26 cellular contexts compared by ENCODE assay signal in the genomic region with DNA sequence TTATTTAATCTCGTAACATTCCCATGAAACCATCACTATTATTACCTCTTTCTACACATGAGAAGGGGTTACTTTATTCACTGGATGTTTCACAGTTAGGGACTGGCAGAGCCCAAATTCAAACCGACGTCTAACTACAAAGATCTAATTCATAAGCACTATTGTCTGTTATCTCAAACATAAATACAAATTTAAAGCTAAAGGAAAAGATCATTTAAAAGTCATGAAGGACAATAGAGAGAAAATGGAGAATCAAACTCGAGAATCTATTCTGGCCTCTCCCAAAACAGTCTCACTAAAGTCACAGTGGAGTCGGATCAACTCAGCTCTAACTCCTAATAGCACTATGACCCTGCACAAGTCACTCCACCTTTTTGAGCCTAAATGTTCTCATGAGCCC.
"Had no signal": no experiment of that assay in that cellular context is flagged by ENCODE, and none has a peak within 500 bp of the region (broad histone marks: within the 10 kb centered on the region; RNA-seq: fewer than 3 reads in every experiment).

No MANE protein-coding gene starts in this region.

- H3K4me2 ChIP-seq: hepatocyte had no signal

- H3K4me3 ChIP-seq: colonic mucosa, coronary artery, dorsolateral prefrontal cortex, esophagus muscularis mucosa, esophagus squamous epithelium, gastrocnemius medialis, gastroesophageal sphincter, heart left ventricle, heart right ventricle, hepatocyte had no signal

- H3K27ac ChIP-seq: colonic mucosa, coronary artery, epithelial cell of prostate, esophagus muscularis mucosa, esophagus squamous epithelium, foreskin keratinocyte, gastrocnemius medialis, gastroesophageal sphincter, heart left ventricle, heart right ventricle, hepatocyte had no signal

- H3K27ac Mint-ChIP-seq: dendritic cell treated with granulocyte-macrophage colony-stimulating factor and Interleukin-4, amounts not matched to agents 40 ng/mL and 50 ng/mL, for 4 days; effector memory CD8-positive, alpha-beta T cell; endodermal cell had no signal

- H3K4me3 Mint-ChIP-seq: dendritic cell treated with granulocyte-macrophage colony-stimulating factor and Interleukin-4, amounts not matched to agents 40 ng/mL and 50 ng/mL, for 4 days; effector memory CD8-positive, alpha-beta T cell; endodermal cell had no signal

- H3K4me1 ChIP-seq: colonic mucosa, esophagus muscularis mucosa, esophagus squamous epithelium, foreskin keratinocyte, gastrocnemius medialis, gastroesophageal sphincter, heart left ventricle, heart right ventricle had no signal

- H3K36me3 ChIP-seq: colonic mucosa, esophagus muscularis mucosa, esophagus squamous epithelium, gastrocnemius medialis, gastroesophageal sphincter, heart left ventricle, heart right ventricle had no signal

- H3K27me3 ChIP-seq: colonic mucosa, esophagus muscularis mucosa, esophagus squamous epithelium, foreskin keratinocyte, gastrocnemius medialis, gastroesophageal sphincter, heart left ventricle, heart right ventricle, hepatocyte had no signal

- H3K4me1 Mint-ChIP-seq: endodermal cell had no signal

- ATAC-seq: effector memory CD8-positive, alpha-beta T cell; esophagus mucosa; foreskin keratinocyte; gastrocnemius medialis; gastroesophageal sphincter; heart left ventricle; heart right ventricle had no signal

- H3K9me3 ChIP-seq: colonic mucosa, esophagus muscularis mucosa, esophagus squamous epithelium, gastrocnemius medialis, gastroesophageal sphincter, heart left ventricle, heart right ventricle had no signal

- H2AFZ ChIP-seq: hepatocyte had no signal

- H3K9me3 Mint-ChIP-seq: dendritic cell treated with granulocyte-macrophage colony-stimulating factor and Interleukin-4, amounts not matched to agents 40 ng/mL and 50 ng/mL, for 4 days; endodermal cell had no signal

- DNase-seq: colonic mucosa; cortex of kidney; dermis blood vessel endothelial cell; dorsolateral prefrontal cortex; effector CD4-positive, alpha-beta T cell; effector CD8-positive, alpha-beta T cell; effector memory CD4-positive, alpha-beta T cell; effector memory CD8-positive, alpha-beta T cell; endodermal cell; erythroblast; esophagus squamous epithelium; foreskin keratinocyte; foreskin melanocyte; gastrocnemius medialis; glutamatergic neuron; head of caudate nucleus; heart left ventricle; heart right ventricle; hippocampal formation had no signal

- H3K79me2 ChIP-seq: hepatocyte had no signal

- H3K27me3 Mint-ChIP-seq: dendritic cell treated with granulocyte-macrophage colony-stimulating factor and Interleukin-4, amounts not matched to agents 40 ng/mL and 50 ng/mL, for 4 days; effector memory CD8-positive, alpha-beta T cell had no signal
